15 cellular contexts compared by ENCODE assay signal in the genomic region with DNA sequence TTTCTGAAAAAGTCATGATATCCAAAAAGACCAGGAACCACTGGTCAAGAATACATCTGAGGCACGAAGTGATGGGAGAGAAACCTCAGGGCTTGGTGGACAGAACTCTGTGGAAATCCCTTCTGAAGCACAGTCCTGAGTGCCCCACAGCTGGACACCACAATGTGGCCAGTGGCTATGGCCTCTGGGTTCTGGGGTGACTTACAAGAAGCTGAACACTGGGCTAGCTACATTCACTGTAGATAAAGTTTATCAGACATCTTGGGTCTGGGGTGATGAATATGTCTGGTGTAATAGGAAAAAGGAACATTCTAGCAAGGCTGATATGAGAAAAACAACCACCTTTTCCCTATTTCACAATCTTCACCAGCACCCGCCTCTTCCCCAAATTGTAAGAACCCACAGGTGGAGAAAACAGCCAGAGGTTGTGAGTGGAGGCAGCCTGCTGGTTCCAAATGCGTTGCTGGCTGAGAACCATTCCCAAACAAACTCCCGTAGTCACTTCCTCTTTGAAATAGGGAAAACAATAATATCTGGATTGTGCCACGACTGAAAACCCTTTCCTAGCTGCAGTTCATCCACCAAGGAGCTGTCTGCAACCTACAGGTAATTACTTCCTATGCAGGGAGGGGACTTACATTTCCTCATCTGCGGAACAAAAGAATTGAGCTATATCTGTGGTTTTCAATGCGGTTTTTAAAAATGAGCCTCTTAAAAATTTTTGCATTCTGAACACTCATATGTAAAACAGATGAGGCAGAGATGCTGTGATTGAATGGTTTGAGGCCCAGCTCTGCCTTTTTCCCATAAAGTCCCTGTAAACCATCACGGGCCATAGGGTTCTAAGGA.
A peak's percentile ranks its signal among the peaks of the same experiment; 100 is the strongest.
DNase-seq lines count a peak whose midpoint lies in the region; ATAC-seq, FAIRE-seq and TF ChIP-seq lines count a peak whose summit lies in the region.
"Had no signal": no experiment of that assay in that cellular context is flagged by ENCODE, and none has a peak within 500 bp of the region (broad histone marks: within the 10 kb centered on the region; RNA-seq: fewer than 3 reads in every experiment).

No MANE protein-coding gene starts in this region.

- TF ChIP-seq CTCF in K562 (IDR thresholded peaks at IDR 0.05 in 2 of 3, conservative IDR thresholded peaks at IDR 0.05 in 1 of 3; ENCODE audit: insufficient read depth in 2 of 3, low read depth in 1 of 3, low read length in 3 of 3) (no peak), Caco-2 (IDR thresholded peaks at IDR 0.05; ENCODE audit: insufficient read depth in 1 of 2, low read depth in 1 of 2, low read length in 1 of 2, severe bottlenecking in 1 of 2, unreplicated experiment in 1 of 2) (no peak), body of pancreas (IDR thresholded peaks at IDR 0.05) (no peak), suprapubic skin (IDR thresholded peaks at IDR 0.05) (no peak)

- H3K27me3 ChIP-seq in CD4-positive, CD25-positive, alpha-beta regulatory T cell (ENCODE audit: control insufficient read depth, insufficient read depth, low read length) = no peaks in the 10 kb centered on the region
- H3K27me3 ChIP-seq in K562 (ENCODE audit: control insufficient read depth in 2 of 2, insufficient read depth in 2 of 2, low read length in 2 of 2) (no peaks in the 10 kb centered on the region), Caco-2 (replicated peaks; ENCODE audit: control insufficient read depth, insufficient read depth, low read length) (no peaks in the 10 kb centered on the region), body of pancreas (no peaks in the 10 kb centered on the region), suprapubic skin (no peaks in the 10 kb centered on the region)
- H3K27me3 ChIP-seq: Peyer's patch, thyroid gland had no signal

- H3K4me1 ChIP-seq in CD4-positive, CD25-positive, alpha-beta regulatory T cell (ENCODE audit: control insufficient read depth, insufficient read depth, low read length, poor library complexity, severe bottlenecking) = peaks cover 12% of the 10 kb centered on the region
- H3K4me1 ChIP-seq in K562 (replicated peaks in 1 of 2; ENCODE audit: control insufficient read depth in 2 of 2, insufficient read depth in 2 of 2, low read length in 2 of 2) (peaks cover 3 to 10% of the 10 kb centered on the region in 2 experiments; a peak in 1 of 5 replicates), Caco-2 (no peaks in the 10 kb centered on the region), body of pancreas (no peaks in the 10 kb centered on the region), suprapubic skin (no peaks in the 10 kb centered on the region)
- H3K4me1 ChIP-seq: Peyer's patch had no signal

- H2AFZ ChIP-seq in K562 (ENCODE audit: low read depth, low read length) = no peak overlapping the region

- peak in 2 of 3 donors; percentile 24 to 46 for DNase-seq in CD4-positive, CD25-positive, alpha-beta regulatory T cell
- DNase-seq in GM12891 (ENCODE audit: insufficient read length, low spot score) (no peak), MV-4-11 (lab: John Stamatoyannopoulos, UW) (peak; percentile 37), K562 (ENCODE audit: extremely low read depth in 1 of 4, low spot score in 3 of 4) (no peak), Caco-2 (no peak), body of pancreas (no peak), suprapubic skin (ENCODE audit: low spot score in 2 of 2) (no peak)
- DNase-seq: COR-L47, NCI-H2029 treated with DMSO at 0.1 percent for 48 hours, Peyer's patch, thyroid gland had no signal

- H3K9me3 ChIP-seq in CD4-positive, CD25-positive, alpha-beta regulatory T cell (ENCODE audit: control insufficient read depth in 2 of 2, low read length in 2 of 2) = no peaks in the 10 kb centered on the region
- H3K9me3 ChIP-seq in K562 (replicated peaks; ENCODE audit: control insufficient read depth, insufficient read depth, low read depth, low read length) (no peaks in the 10 kb centered on the region), Caco-2 (no peaks in the 10 kb centered on the region), body of pancreas (no peaks in the 10 kb centered on the region), suprapubic skin (no peaks in the 10 kb centered on the region)
- H3K9me3 ChIP-seq: Peyer's patch, thyroid gland had no signal

- H3K9ac ChIP-seq in K562 (ENCODE audit: insufficient read depth in 1 of 2, low read depth in 2 of 2, low read length in 2 of 2) = no peak overlapping the region
- H3K9ac ChIP-seq: KMS-11 had no signal

- POLR2A ChIA-PET in K562 (lab: Yijun Ruan, JAX) = interaction anchor here (0.6 to 1.4 kb wide), 3 partner anchors 14 to 463 kb away, joined by 3 read pairs; no protein-coding TSS in a partner anchor
- POLR2A ChIA-PET in Caco-2 (lab: Charles Lee) = no interaction called here

- no peaks in the 10 kb centered on the region for H3K79me2 ChIP-seq in K562 (ENCODE audit: control insufficient read depth, insufficient read depth, low read length)

- TF ChIP-seq EP300 in K562 (IDR thresholded peaks at IDR 0.05; ENCODE audit: low read length) = no peak
- TF ChIP-seq EP300 in suprapubic skin (IDR thresholded peaks at IDR 0.05) = no peak

- peak overlapping the region in 2 of 4 donors; percentile 56 to 74 for H3K4me3 Mint-ChIP-seq in CD4-positive, CD25-positive, alpha-beta regulatory T cell
- no peak overlapping the region for H3K4me3 Mint-ChIP-seq in Caco-2 (ENCODE audit: unreplicated experiment)

- no peak overlapping the region for H3K27ac ChIP-seq in CD4-positive, CD25-positive, alpha-beta regulatory T cell (ENCODE audit: insufficient read depth, low read length, poor library complexity, severe bottlenecking)
- H3K27ac ChIP-seq in K562 (ENCODE audit: extremely low read depth, low read depth, low read length) = no peak overlapping the region
- H3K27ac ChIP-seq in body of pancreas = no peak overlapping the region
- H3K27ac ChIP-seq in suprapubic skin = no peak overlapping the region
- H3K27ac ChIP-seq: KMS-11, Peyer's patch, thyroid gland had no signal

- peak in 1 of 2 donors; percentile 30 for ATAC-seq in CD4-positive, CD25-positive, alpha-beta regulatory T cell (ENCODE audit: low read depth in 2 of 2)
- ATAC-seq in K562 (0 out of 3 replicates have a peak, but pooled peaks have one; percentile 35), body of pancreas (no peak), HG03159 (IDR thresholded peaks at IDR 0.05; ENCODE audit: unreplicated experiment) (no peak)
- ATAC-seq: left lobe of liver had no signal

- H3K4me2 ChIP-seq in K562 (ENCODE audit: insufficient read depth, low read length) = no peak overlapping the region
- H3K4me2 ChIP-seq: KMS-11 had no signal

- no peaks in the 10 kb centered on the region for H3K9me1 ChIP-seq in K562 (ENCODE audit: control insufficient read depth, insufficient read depth, low read length)

- no peak overlapping the region for H3K27ac Mint-ChIP-seq in CD4-positive, CD25-positive, alpha-beta regulatory T cell
- no peak overlapping the region for H3K27ac Mint-ChIP-seq in Caco-2 (ENCODE audit: unreplicated experiment)

- H4K20me1 ChIP-seq in K562 (replicated peaks; ENCODE audit: control insufficient read depth, insufficient read depth, low read length) = no peaks in the 10 kb centered on the region

- no peaks in the 10 kb centered on the region for H3K9me3 Mint-ChIP-seq in CD4-positive, CD25-positive, alpha-beta regulatory T cell
- H3K9me3 Mint-ChIP-seq in Caco-2 (ENCODE audit: unreplicated experiment) = no peaks in the 10 kb centered on the region

- H3K36me3 Mint-ChIP-seq in CD4-positive, CD25-positive, alpha-beta regulatory T cell = no peaks in the 10 kb centered on the region
- H3K36me3 Mint-ChIP-seq in Caco-2 (ENCODE audit: insufficient read depth, unreplicated experiment) = no peaks in the 10 kb centered on the region

- TF ChIP-seq POLR2A in GM12891 (IDR thresholded peaks at IDR 0.05; ENCODE audit: low read depth, low read length) (no peak), K562 (conservative IDR thresholded peaks at IDR 0.05) (no peak), body of pancreas (IDR thresholded peaks at IDR 0.05) (no peak), suprapubic skin (IDR thresholded peaks at IDR 0.05) (no peak)

- intact Hi-C loops in K562 (cut with micrococcal nuclease) (no loop called here), Caco-2 (cut with micrococcal nuclease; ENCODE audit: unreplicated experiment) (no loop called here), body of pancreas (cut with DNase I) (no loop called here)

- no peaks in the 10 kb centered on the region for H3K27me3 Mint-ChIP-seq in CD4-positive, CD25-positive, alpha-beta regulatory T cell
- peaks cover 2% of the 10 kb centered on the region for H3K27me3 Mint-ChIP-seq in Caco-2 (ENCODE audit: insufficient read depth, unreplicated experiment)

- 24% methylated on average over 8 of the region's 8 CpGs for WGBS in K562 (ENCODE audit: insufficient coverage, low coverage, missing lambda C conversion rate)
- 66 to 82% methylated on average over 8 of the region's 8 CpGs for WGBS in body of pancreas, 2 donors
- 64% methylated on average over 8 of the region's 8 CpGs for WGBS in suprapubic skin

- TF ChIP-seq RAD21 in K562 (CRISPR knock-in tag; conservative IDR thresholded peaks at IDR 0.05 in 1 of 2, IDR thresholded peaks at IDR 0.05 in 1 of 2) = no peak

- in situ Hi-C loops in K562 (cut with MboI) = no loop called here

- H3K36me3 ChIP-seq in CD4-positive, CD25-positive, alpha-beta regulatory T cell (ENCODE audit: control insufficient read depth, insufficient read depth, low read length) = peaks cover 5% of the 10 kb centered on the region
- H3K36me3 ChIP-seq in K562 (ENCODE audit: control insufficient read depth, insufficient read depth, low read length) (no peaks in the 10 kb centered on the region), Caco-2 (ENCODE audit: control insufficient read depth, insufficient read depth, low read length) (no peaks in the 10 kb centered on the region), body of pancreas (replicated peaks in 1 of 2; ENCODE audit: insufficient read depth in 1 of 2, low read depth in 2 of 2) (no peaks in the 10 kb centered on the region), suprapubic skin (no peaks in the 10 kb centered on the region)
- H3K36me3 ChIP-seq: Peyer's patch, thyroid gland had no signal

- BruUV-seq in K562 (replicated peaks; lab: Mats Ljungman, UMichigan) (no TSS peak), Caco-2 (replicated peaks; lab: Mats Ljungman, UMichigan) (no TSS peak)

- CTCF ChIA-PET in K562 (lab: Yijun Ruan, JAX; ENCODE audit: low intra/inter-chr PET ratio) (no interaction called here), Caco-2 (lab: Charles Lee) (no interaction called here)

- peak overlapping the region; percentile 49 for H3K4me3 ChIP-seq in CD4-positive, CD25-positive, alpha-beta regulatory T cell (ENCODE audit: low read depth, low read length)
- H3K4me3 ChIP-seq in K562 (no peak overlapping the region), Caco-2 (ENCODE audit: low read depth, low read length) (no peak overlapping the region), body of pancreas (no peak overlapping the region), suprapubic skin (no peak overlapping the region)
- H3K4me3 ChIP-seq: Peyer's patch, skin epidermis, thyroid gland had no signal

- FAIRE-seq in GM12891 (lab: Jason Lieb, UNC) (peak; percentile 16), K562 (lab: Jason Lieb, UNC) (no peak)

- peaks cover 11 to 49% (median 36%) of the 10 kb centered on the region in 4 donors for H3K4me1 Mint-ChIP-seq in CD4-positive, CD25-positive, alpha-beta regulatory T cell
- no peaks in the 10 kb centered on the region for H3K4me1 Mint-ChIP-seq in Caco-2 (ENCODE audit: low read depth, unreplicated experiment)

TF ChIP-seq in GM12891, 5 proteins besides CTCF, POLR2A, EP300 and RAD21 (continues in another document):
- no peak for TF ChIP-seq POLR2AphosphoS5 (IDR thresholded peaks at IDR 0.05; ENCODE audit: low read depth, low read length)

Comparison
In these comparisons a context has a peak if more than half of its experiments do, and no peak if none do; other contexts are left out.
1. DNase-seq: peak in CD4-positive, CD25-positive, alpha-beta regulatory T cell (2 of 3) and MV-4-11 (single experiment); none in GM12891 (single experiment), K562 (0 of 4), Caco-2 (0 of 2), body of pancreas (0 of 4) and suprapubic skin (0 of 2).